ENCODE assay signal across 16 cellular contexts in the genomic region with DNA sequence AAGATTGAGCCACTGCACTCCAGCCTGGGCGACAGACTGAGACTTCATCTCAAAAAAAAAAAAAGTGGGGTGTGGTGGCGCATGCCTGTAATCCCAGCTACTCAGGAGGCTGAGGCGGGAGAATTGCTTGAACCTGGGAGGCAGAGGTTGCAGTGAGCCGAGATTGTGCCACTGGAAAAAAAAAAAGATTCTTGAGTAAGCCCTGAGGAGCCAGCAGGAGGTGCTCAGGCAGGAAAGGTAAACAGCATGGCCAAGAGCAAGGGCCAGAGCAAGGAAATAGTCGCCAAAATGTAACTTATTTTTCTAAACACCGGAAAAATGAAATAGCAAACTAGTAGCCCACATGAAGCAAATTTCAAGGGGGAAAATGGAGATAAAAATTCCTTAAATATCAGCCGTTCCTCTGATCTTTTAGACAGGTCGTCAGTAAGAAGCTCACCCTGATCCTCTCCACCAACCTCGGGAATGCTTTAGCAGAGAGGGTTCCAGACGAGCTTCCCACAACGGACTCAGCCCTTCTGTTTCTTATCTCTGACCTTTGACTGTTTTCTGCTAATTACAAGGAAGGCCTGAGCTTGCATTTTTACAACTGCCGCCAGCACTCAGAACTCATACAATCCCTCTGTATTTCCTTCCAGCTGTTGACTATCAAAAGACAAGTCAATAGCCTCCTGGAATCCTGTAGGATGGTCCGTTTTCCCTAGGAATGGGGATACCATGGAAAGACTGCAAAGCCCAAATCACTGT. TPM values are rescaled to one million over a fixed set of nuclear protein-coding genes. Genes with fewer than 3 reads are reported as not detected.
DNase-seq lines count a peak whose midpoint lies in the region; ATAC-seq and TF ChIP-seq lines count a peak whose summit lies in the region.
"Had no signal": no experiment of that assay in that cellular context is flagged by ENCODE, and none has a peak within 500 bp of the region (broad histone marks: within the 10 kb centered on the region; RNA-seq: fewer than 3 reads in every experiment).

No MANE protein-coding gene starts in this region.

- peak overlapping the region; percentile 94 for H4K91ac ChIP-seq in trophoblast cell (ENCODE audit: low read depth, low read length)

- no peaks in the 10 kb centered on the region for H3K9me3 ChIP-seq in HCT116 (ENCODE audit: control insufficient read depth in 1 of 2, insufficient read depth in 1 of 2, low read depth in 1 of 2, low read length in 2 of 2)
- H3K9me3 ChIP-seq in trophoblast cell (ENCODE audit: insufficient read depth, low read depth, low read length): no peaks in the 10 kb centered on the region
- no peaks in the 10 kb centered on the region for H3K9me3 ChIP-seq in testis
- H3K9me3 ChIP-seq: BE2C had no signal

- no CpG with 5 or more reads among the region's 13 CpGs for WGBS in trophoblast cell (ENCODE audit: extremely low coverage, insufficient coverage, insufficient read length)
- WGBS in lower leg skin, 2 donors: 86 to 88% methylated on average over 13 of the region's 13 CpGs
- WGBS in testis, 2 donors: 52 to 57% methylated on average over 13 of the region's 13 CpGs

- DNase-seq in HCT116 (ENCODE audit: low read depth, low spot score) (no peak), SK-N-DZ (ENCODE audit: low spot score) (peak; percentile 43), fibroblast of villous mesenchyme (ENCODE audit: low read depth) (peak; percentile 97), trophoblast cell (peak; percentile 51 to 77), lower leg skin (ENCODE audit: low spot score in 2 of 2) (no peak), testis (no peak)
- DNase-seq: activated CD4-positive, alpha-beta T cell treated with anti-CD3 and anti-CD28 coated beads, Interleukin-2, amount 50 U/mL, for 48 hours; activated naive CD8-positive, alpha-beta T cell treated with anti-CD3 and anti-CD28 coated beads for 36 hours; activated T-cell treated with anti-CD3 and anti-CD28 coated beads, Interleukin-2, amount 50 U/mL, for 4 hours; BE2C; hippocampal formation; kidney glomerular epithelial cell; NCI-H1105; NCI-H526 treated with DMSO at 0.1 percent for 48 hours; PC-3 had no signal

- TF ChIP-seq POLR2A in HCT116 (IDR thresholded peaks at IDR 0.05; ENCODE audit: borderline replicate concordance, extremely low read depth, insufficient read depth, insufficient read length) (no peak), lower leg skin (IDR thresholded peaks at IDR 0.05) (no peak), testis (IDR thresholded peaks at IDR 0.05) (no peak)

- no peak overlapping the region for H3K18ac ChIP-seq in trophoblast cell (ENCODE audit: low read length)

- H4K8ac ChIP-seq in trophoblast cell (ENCODE audit: low read depth, low read length): peak overlapping the region; percentile 25

- no peaks in the 10 kb centered on the region for H3K79me2 ChIP-seq in HCT116 (ENCODE audit: insufficient read depth, low read length)
- H3K79me2 ChIP-seq in trophoblast cell (ENCODE audit: control insufficient read depth, insufficient read depth, low read length, poor library complexity): no peaks in the 10 kb centered on the region

- peak in 2 of 3 experiments; percentile 30; a peak in 2 of 6 replicates for TF ChIP-seq CTCF in HCT116 (IDR thresholded peaks at IDR 0.05 in 2 of 3, conservative IDR thresholded peaks at IDR 0.05 in 1 of 3; ENCODE audit: borderline replicate concordance in 1 of 3, insufficient read depth in 1 of 3, low read depth in 2 of 3, low read length in 2 of 3)
- peak; percentile 29 for TF ChIP-seq CTCF in fibroblast of villous mesenchyme (IDR thresholded peaks at IDR 0.05; ENCODE audit: insufficient read depth, low read depth, low read length)
- TF ChIP-seq CTCF in lower leg skin (IDR thresholded peaks at IDR 0.05): no peak
- no peak for TF ChIP-seq CTCF in testis (IDR thresholded peaks at IDR 0.05)

- peak overlapping the region; percentile 30 for H2BK12ac ChIP-seq in trophoblast cell (ENCODE audit: low read length)

- peaks cover 27% of the 10 kb centered on the region for H3K79me1 ChIP-seq in trophoblast cell (ENCODE audit: low read length)

- ATAC-seq in HCT116 (no peak), HG03520 (IDR thresholded peaks at IDR 0.05; ENCODE audit: unreplicated experiment) (no peak)
- ATAC-seq: activated T-cell treated with anti-CD3 and anti-CD28 coated beads, Interleukin-2, amount 50 U/mL, for 4 hours; PC-3 had no signal

- no TSS peak for BruUV-seq in HCT116 (replicated peaks; lab: Mats Ljungman, UMichigan)

- CTCF ChIA-PET in HCT116 (lab: Charles Lee): interaction anchor here (2.3 kb wide), 1 partner anchor 79 kb away, joined by 5 read pairs; no protein-coding TSS in a partner anchor

- intact Hi-C loops in HCT116 (cut with micrococcal nuclease) (no loop called here), lower leg skin (cut with DNase I; ENCODE audit: low total_unique reads) (no loop called here), testis (cut with DNase I; ENCODE audit: low total_unique reads) (no loop called here)

- peak overlapping the region; percentile 66 for H2BK5ac ChIP-seq in trophoblast cell (ENCODE audit: low read depth, low read length, poor library complexity)

- no peak overlapping the region for H3K14ac ChIP-seq in trophoblast cell (ENCODE audit: low read length)

- H2AFZ ChIP-seq in HCT116 (ENCODE audit: low read depth, low read length, poor library complexity, severe bottlenecking) (no peak overlapping the region), trophoblast cell (ENCODE audit: insufficient read depth, low read length, poor library complexity) (no peak overlapping the region)

- no peak overlapping the region for H3K23ac ChIP-seq in trophoblast cell (ENCODE audit: low read length)

- TF ChIP-seq RAD21 in HCT116 (IDR thresholded peaks at IDR 0.05; ENCODE audit: low read depth): peak; percentile 32; the same call in 1 of the 2 replicates

- H3K9ac ChIP-seq in HCT116 (ENCODE audit: low read length): no peak overlapping the region
- no peak overlapping the region for H3K9ac ChIP-seq in trophoblast cell (ENCODE audit: low read length)

- no peak overlapping the region for H4K12ac ChIP-seq in trophoblast cell (ENCODE audit: low read depth, low read length)

- no peak overlapping the region for H2AK5ac ChIP-seq in trophoblast cell (ENCODE audit: low read length)

- H4K20me1 ChIP-seq in HCT116 (ENCODE audit: insufficient read depth): no peaks in the 10 kb centered on the region

- H3K4me1 ChIP-seq in HCT116 (ENCODE audit: control insufficient read depth in 1 of 2, insufficient read depth in 2 of 2, low read length in 2 of 2): peaks cover 13 to 24% of the 10 kb centered on the region in 2 experiments; a peak in 3 of 4 replicates
- H3K4me1 ChIP-seq in trophoblast cell (ENCODE audit: control insufficient read depth in 1 of 2, insufficient read depth in 2 of 2, low read length in 2 of 2): peaks cover 28 to 29% of the 10 kb centered on the region in 2 experiments
- H3K4me1 ChIP-seq in testis: peaks cover 18% of the 10 kb centered on the region

- H3K4ac ChIP-seq in trophoblast cell (ENCODE audit: low read depth, low read length): peak overlapping the region; percentile 13

- no peaks in the 10 kb centered on the region for H3K9me2 ChIP-seq in HCT116 (ENCODE audit: insufficient read depth)

- H3K27me3 ChIP-seq in HCT116 (ENCODE audit: insufficient read depth, low read length) (no peaks in the 10 kb centered on the region), trophoblast cell (ENCODE audit: insufficient read depth, low read length) (no peaks in the 10 kb centered on the region), testis (no peaks in the 10 kb centered on the region)
- H3K27me3 ChIP-seq: BE2C had no signal

- peak overlapping the region; percentile 79 for H2BK120ac ChIP-seq in trophoblast cell (ENCODE audit: insufficient read depth, low read length, poor library complexity)

- H3K36me3 ChIP-seq in HCT116 (ENCODE audit: control insufficient read depth in 1 of 2, insufficient read depth in 2 of 2, low read length in 2 of 2) (no peaks in the 10 kb centered on the region), trophoblast cell (ENCODE audit: control insufficient read depth in 1 of 2, insufficient read depth in 2 of 2, low read length in 2 of 2) (no peaks in the 10 kb centered on the region), testis (ENCODE audit: low read depth, missing control alignments) (no peaks in the 10 kb centered on the region)
- H3K36me3 ChIP-seq: BE2C had no signal

- H3K4me2 ChIP-seq in HCT116 (ENCODE audit: low read length) (no peak overlapping the region), trophoblast cell (ENCODE audit: low read length) (no peak overlapping the region)

- POLR2A ChIA-PET in HCT116 (lab: Charles Lee): interaction anchor here (1.5 kb wide), 1 partner anchor 9 kb away, joined by 4 read pairs; no protein-coding TSS in a partner anchor

- H3K27ac ChIP-seq in HCT116 (ENCODE audit: low read depth, low read length): no peak overlapping the region
- peak overlapping the region; percentile 77 for H3K27ac ChIP-seq in trophoblast cell (ENCODE audit: low read depth, low read length)
- H3K27ac ChIP-seq in testis: no peak overlapping the region

- RAD21 ChIA-PET in HCT116 (lab: Charles Lee; ENCODE audit: low non-redundant PET in 1 of 2, low total read pairs in 2 of 2, uncharacterized antibody in 2 of 2, unreplicated experiment in 2 of 2): interaction anchor here in 1 of 2 experiments (0.6 kb wide), 1 partner anchor 71 kb away, joined by 4 read pairs; no protein-coding TSS in a partner anchor

- H3K4me3 ChIP-seq in HCT116 (replicated peaks in 1 of 2; ENCODE audit: low read depth in 1 of 2, low read length in 2 of 2) (no peak overlapping the region), fibroblast of villous mesenchyme (ENCODE audit: low read depth, low read length) (no peak overlapping the region), trophoblast cell (ENCODE audit: low read depth, low read length) (no peak overlapping the region), lower leg skin (ENCODE audit: low read depth, poor library complexity, severe bottlenecking) (no peak overlapping the region), testis (no peak overlapping the region)

TF ChIP-seq in HCT116, 20 proteins besides CTCF, POLR2A, EP300 and RAD21 (continues in another document):
- TF ChIP-seq TCF7L2 (IDR thresholded peaks at IDR 0.05; ENCODE audit: borderline replicate concordance, extremely low read depth, insufficient read depth, insufficient read length): no peak
- TF ChIP-seq, protein P1, sequence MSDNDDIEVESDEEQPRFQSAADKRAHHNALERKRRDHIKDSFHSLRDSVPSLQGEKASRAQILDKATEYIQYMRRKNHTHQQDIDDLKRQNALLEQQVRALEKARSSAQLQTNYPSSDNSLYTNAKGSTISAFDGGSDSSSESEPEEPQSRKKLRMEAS (IDR thresholded peaks at IDR 0.05): no peak
- TF ChIP-seq CEBPB (IDR thresholded peaks at IDR 0.05; ENCODE audit: low read depth): no peak
- TF ChIP-seq CBX3 (IDR thresholded peaks at IDR 0.05; ENCODE audit: low read depth): no peak

RNA-seq across cellular contexts. Expression of gene AKAP13, which starts 45.0 kb away (rescaled TPM):
- total RNA-seq in HCT116 (2021; ENCODE audit: unreplicated experiment) (43.1 TPM), fibroblast of villous mesenchyme (116 and 164 TPM in 2 replicates), lower leg skin (100 to 1,000 TPM; 105 to 167 (median 129) TPM), testis (100 to 1,000 TPM; 187 to 207 TPM)
- polyA plus RNA-seq in HCT116 (2012): 21.5 and 25.3 TPM in 2 replicates
- 8.3 and 8.5 TPM in 2 replicates for polyA plus RNA-seq in SK-N-DZ (2014; cell fraction: cytosol; rRNA removed)
- polyA plus RNA-seq in SK-N-DZ (2014; cell fraction: nucleus; rRNA removed): 8.4 and 11.5 TPM in 2 replicates
- 24.8 and 27.3 TPM in 2 replicates for polyA plus RNA-seq in trophoblast cell (2013)
- polyA plus RNA-seq in testis (ENCODE audit: insufficient read depth, low read depth, low replicate concordance): 79.5 TPM

Comparison
In these comparisons a context has a peak if more than half of its experiments do, and no peak if none do; other contexts are left out.
1. DNase-seq: peak in SK-N-DZ (single experiment), fibroblast of villous mesenchyme (single experiment) and trophoblast cell (2 of 2); none in HCT116 (single experiment), lower leg skin (0 of 2) and testis (single experiment).
2. CTCF ChIP-seq: peak in HCT116 (2 of 3) and fibroblast of villous mesenchyme (single experiment); none in lower leg skin (0 of 3) and testis (0 of 3).